In genomic region chr2:74424139-74424992, GRCh38 we compare ENCODE assay signal across 1 cellular context.
TF ChIP-seq lines count a peak whose summit lies in the region.

No MANE protein-coding gene starts in this region.

TF ChIP-seq in HepG2, 621 proteins besides CTCF, POLR2A, EP300 and RAD21 (continues in another document):
- TF ChIP-seq RBAK (CRISPR knock-in tag; IDR thresholded peaks at IDR 0.05), result no peak
- no peak for TF ChIP-seq SYNCRIP (IDR thresholded peaks at IDR 0.05; ENCODE audit: insufficient read depth, low read depth, low read length)
- TF ChIP-seq ZBTB38 (CRISPR knock-in tag; IDR thresholded peaks at IDR 0.05), result peak; percentile 60; the same call in 1 of the 2 replicates
- no peak for TF ChIP-seq ZHX1 (CRISPR knock-in tag; IDR thresholded peaks at IDR 0.05; ENCODE audit: low read depth)
- TF ChIP-seq CHD4 (IDR thresholded peaks at IDR 0.05; ENCODE audit: borderline replicate concordance, low read length), result no peak
- no peak for TF ChIP-seq ZNF44 (CRISPR knock-in tag; IDR thresholded peaks at IDR 0.05)
- no peak for TF ChIP-seq SMARCC2 (IDR thresholded peaks at IDR 0.05)
- no peak for TF ChIP-seq ZNF616 (CRISPR knock-in tag; IDR thresholded peaks at IDR 0.05; ENCODE audit: low read depth)
- no peak for TF ChIP-seq ZNF160 (CRISPR knock-in tag; IDR thresholded peaks at IDR 0.05)
- no peak for TF ChIP-seq ZNF280B (CRISPR knock-in tag; IDR thresholded peaks at IDR 0.05; ENCODE audit: borderline replicate concordance)
- no peak for TF ChIP-seq ZFP41 (CRISPR knock-in tag; IDR thresholded peaks at IDR 0.05; ENCODE audit: borderline replicate concordance)
- TF ChIP-seq ZNF350 (CRISPR knock-in tag; IDR thresholded peaks at IDR 0.05; ENCODE audit: borderline replicate concordance, low read depth), result 0 out of 2 replicates have a peak, but pooled peaks have one; percentile 57
- no peak for TF ChIP-seq KLF13 (CRISPR knock-in tag; IDR thresholded peaks at IDR 0.05)
- no peak for TF ChIP-seq PRDM10 (CRISPR knock-in tag; IDR thresholded peaks at IDR 0.05; ENCODE audit: low read depth)
- no peak for TF ChIP-seq ZNF512B (CRISPR knock-in tag; IDR thresholded peaks at IDR 0.05; ENCODE audit: borderline replicate concordance)
- TF ChIP-seq PPARG (CRISPR knock-in tag; conservative IDR thresholded peaks at IDR 0.05), result no peak
- no peak for TF ChIP-seq STAG1 (CRISPR knock-in tag; IDR thresholded peaks at IDR 0.05)
- no peak for TF ChIP-seq REL (CRISPR knock-in tag; conservative IDR thresholded peaks at IDR 0.05)
- TF ChIP-seq NFYC (CRISPR knock-in tag; IDR thresholded peaks at IDR 0.05), result no peak
- TF ChIP-seq RARG (CRISPR knock-in tag; IDR thresholded peaks at IDR 0.05; ENCODE audit: low read depth), result no peak
- peak; percentile 6 for TF ChIP-seq ZNF883 (CRISPR knock-in tag; IDR thresholded peaks at IDR 0.05; ENCODE audit: not compliant biosample characterization)
- no peak for TF ChIP-seq HNRNPLL (IDR thresholded peaks at IDR 0.05; ENCODE audit: low read depth, low read length, poor library complexity, severe bottlenecking)
- no peak for TF ChIP-seq ZNF451 (CRISPR knock-in tag; IDR thresholded peaks at IDR 0.05)
- no peak for TF ChIP-seq ZNF432 (CRISPR knock-in tag; IDR thresholded peaks at IDR 0.05; ENCODE audit: borderline replicate concordance)
- no peak for TF ChIP-seq ZNF841 (CRISPR knock-in tag; IDR thresholded peaks at IDR 0.05; ENCODE audit: borderline replicate concordance)
- TF ChIP-seq ZGPAT (CRISPR knock-in tag; IDR thresholded peaks at IDR 0.05), result no peak; the same call in 1 of the 2 replicates
- no peak; the same call in 1 of the 2 replicates for TF ChIP-seq AFF4 (CRISPR knock-in tag; IDR thresholded peaks at IDR 0.05)
- no peak for TF ChIP-seq SOX6 (IDR thresholded peaks at IDR 0.05)
- no peak; the same call in 1 of the 2 replicates for TF ChIP-seq SOX6 (CRISPR knock-in tag; IDR thresholded peaks at IDR 0.05)
- TF ChIP-seq NCOA5 (CRISPR knock-in tag; IDR thresholded peaks at IDR 0.05), result no peak
- peak; percentile 56; the same call in 1 of the 2 replicates for TF ChIP-seq ZNF431 (CRISPR knock-in tag; IDR thresholded peaks at IDR 0.05; ENCODE audit: borderline replicate concordance, low read depth)
- no peak for TF ChIP-seq PCBP2 (optimal IDR thresholded peaks at IDR 0.05; ENCODE audit: low read depth, low read length, poor library complexity, severe bottlenecking)
- no peak for TF ChIP-seq ZNF687 (CRISPR knock-in tag; IDR thresholded peaks at IDR 0.05)
- 0 out of 2 replicates have a peak, but pooled peaks have one; percentile 15 for TF ChIP-seq PATZ1 (CRISPR knock-in tag; IDR thresholded peaks at IDR 0.05)
- TF ChIP-seq ZNF773 (CRISPR knock-in tag; IDR thresholded peaks at IDR 0.05; ENCODE audit: borderline replicate concordance), result no peak
- no peak for TF ChIP-seq ZNF333 (CRISPR knock-in tag; IDR thresholded peaks at IDR 0.05; ENCODE audit: borderline replicate concordance)
- TF ChIP-seq KDM2A (CRISPR knock-in tag; IDR thresholded peaks at IDR 0.05; ENCODE audit: borderline replicate concordance, low read depth), result peak; percentile 92
